In genomic region chr7:47581442-47581820, GRCh38 we compare ENCODE assay signal across 10 cellular contexts. TPM values are rescaled to one million over a fixed set of nuclear protein-coding genes. Genes with fewer than 3 reads are reported as not detected.
DNase-seq lines count a peak whose midpoint lies in the region; ATAC-seq, FAIRE-seq and TF ChIP-seq lines count a peak whose summit lies in the region.
"Had no signal": no experiment of that assay in that cellular context is flagged by ENCODE, and none has a peak within 500 bp of the region (broad histone marks: within the 10 kb centered on the region; RNA-seq: fewer than 3 reads in every experiment).

No MANE protein-coding gene starts in this region.

- POLR2A ChIA-PET in BJ (lab: Charles Lee), result interaction anchor here (0.7 kb wide), 1 partner anchor 113 kb away, joined by 12 read pairs; no protein-coding TSS in a partner anchor
- POLR2A ChIA-PET in PC-3 (lab: Charles Lee; ENCODE audit: unreplicated experiment), result interaction anchor here (0.6 kb wide), 1 partner anchor 42 kb away, joined by 5 read pairs; no protein-coding TSS in a partner anchor

- peak overlapping the region; percentile 97 for H3K18ac ChIP-seq in neuronal stem cell (ENCODE audit: low read length)

- H4K20me1 ChIP-seq in PC-3 (ENCODE audit: low read length), result no peaks in the 10 kb centered on the region

- H3K27ac ChIP-seq in PC-3 (ENCODE audit: low read length), result peak overlapping the region; percentile 95
- no peak overlapping the region for H3K27ac ChIP-seq in neuronal stem cell (replicated peaks; ENCODE audit: low read length)

- peaks cover 55% of the 10 kb centered on the region for H3K4me1 ChIP-seq in PC-3 (ENCODE audit: insufficient read depth, low read length)
- H3K4me1 ChIP-seq in neuronal stem cell (ENCODE audit: control insufficient read depth in 2 of 2, insufficient read depth in 1 of 2, low read depth in 1 of 2, low read length in 2 of 2), result peaks cover 7 to 14% of the 10 kb centered on the region in 2 donors

- H4K91ac ChIP-seq in neuronal stem cell (ENCODE audit: low read depth, low read length, poor library complexity), result no peak overlapping the region

- H3K9ac ChIP-seq in PC-3 (ENCODE audit: low read length) (peak overlapping the region; percentile 99), neuronal stem cell (ENCODE audit: low read depth, low read length, poor library complexity) (peak overlapping the region; percentile 92)

- no peak overlapping the region for H3K14ac ChIP-seq in neuronal stem cell (ENCODE audit: low read length)

- peak overlapping the region; percentile 77 for H3K4me3 ChIP-seq in BJ (ENCODE audit: low read depth, low read length)
- peak overlapping the region; percentile 89 for H3K4me3 ChIP-seq in PC-3 (ENCODE audit: low read length)
- peak overlapping the region; percentile 60 for H3K4me3 ChIP-seq in fibroblast of mammary gland (ENCODE audit: control insufficient read depth, low read depth, low read length)
- peak overlapping the region; percentile 61 to 86 for H3K4me3 ChIP-seq in neuronal stem cell (ENCODE audit: low read length in 2 of 2)

- H3K9me3 ChIP-seq in PC-3 (ENCODE audit: low read length), result no peaks in the 10 kb centered on the region
- peaks cover 2 to 4% of the 10 kb centered on the region in 2 donors for H3K9me3 ChIP-seq in neuronal stem cell (replicated peaks in 1 of 2; ENCODE audit: control insufficient read depth in 2 of 2, insufficient read depth in 1 of 2, low read depth in 1 of 2, low read length in 2 of 2)

- H2BK15ac ChIP-seq in neuronal stem cell (ENCODE audit: low read length), result peak overlapping the region; percentile 90

- no peaks in the 10 kb centered on the region for H3K9me2 ChIP-seq in PC-3 (replicated peaks; ENCODE audit: low read length)

- H4K8ac ChIP-seq in neuronal stem cell (ENCODE audit: low read depth, low read length), result no peak overlapping the region

- no peaks in the 10 kb centered on the region for H3K27me3 ChIP-seq in BJ (ENCODE audit: control insufficient read depth, insufficient read depth, low read length)
- H3K27me3 ChIP-seq in PC-3 (ENCODE audit: low read length), result no peaks in the 10 kb centered on the region
- peaks cover 0 to 20% (median 4%) of the 10 kb centered on the region in 3 experiments for H3K27me3 ChIP-seq in neuronal stem cell (ENCODE audit: control insufficient read depth in 3 of 3, insufficient read depth in 3 of 3, low read depth in 1 of 3, low read length in 3 of 3)

- H3K79me1 ChIP-seq in neuronal stem cell (ENCODE audit: low read depth, low read length), result no peaks in the 10 kb centered on the region

- H2AFZ ChIP-seq in PC-3 (ENCODE audit: low read length), result peak overlapping the region; percentile 69
- peak overlapping the region; percentile 99 for H2AFZ ChIP-seq in neuronal stem cell (ENCODE audit: low read length)

- H3K23ac ChIP-seq in neuronal stem cell (ENCODE audit: low read depth, low read length, poor library complexity), result peak overlapping the region; percentile 23

- no peak overlapping the region for H2BK12ac ChIP-seq in neuronal stem cell (ENCODE audit: low read length)

- peaks cover 8% of the 10 kb centered on the region for H3F3A ChIP-seq in PC-3 (ENCODE audit: low read length, unreplicated experiment)

- CTCF ChIA-PET in BJ (lab: Yijun Ruan, JAX) (interaction anchor here (1.1 to 2.0 kb wide), 4 partner anchors 10 to 227 kb away, joined by 3 to 8 read pairs (median 5); no protein-coding TSS in a partner anchor), PC-3 (lab: Charles Lee) (interaction anchor here (0.7 kb wide), 3 partner anchors 19 to 206 kb away, joined by 3 to 5 read pairs (median 3); no protein-coding TSS in a partner anchor)

- no peak overlapping the region for H3K4ac ChIP-seq in neuronal stem cell (ENCODE audit: low read length)

- BruUV-seq in PC-3 (replicated peaks; lab: Mats Ljungman, UMichigan), result no TSS peak

- peaks cover 11% of the 10 kb centered on the region for H3K36me3 ChIP-seq in BJ (ENCODE audit: control insufficient read depth, insufficient read depth, low read length)
- H3K36me3 ChIP-seq in PC-3 (ENCODE audit: low read depth, low read length), result 0 out of 2 replicates have a peak, but pooled peaks cover 3% of the 10 kb centered on the region
- no peaks in the 10 kb centered on the region for H3K36me3 ChIP-seq in neuronal stem cell (replicated peaks in 1 of 2; ENCODE audit: control insufficient read depth in 2 of 2, insufficient read depth in 2 of 2, low read length in 2 of 2)

- DNase-seq in BJ (ENCODE audit: low read depth) (no peak), PC-3 (peak; percentile 25), fibroblast of mammary gland (ENCODE audit: low read depth) (no peak), neuronal stem cell (ENCODE audit: low spot score) (no peak), hippocampal formation (lab: John Stamatoyannopoulos, UW) (no peak), GM10266 (ENCODE audit: extremely low spot score) (no peak), GM19239 (ENCODE audit: insufficient read length, low spot score) (no peak)
- DNase-seq: activated CD8-positive, alpha-beta memory T cell treated with anti-CD3 and anti-CD28 coated beads, Interleukin-2, amount 50 U/mL, for 48 hours; stimulated activated CD4-positive, alpha-beta T cell treated with anti-CD3 and anti-CD28 coated beads, Interleukin-1b, Interleukin-23, amount 100 ng/mL, for 48 hours had no signal

- peaks cover 62% of the 10 kb centered on the region for H3K79me2 ChIP-seq in PC-3 (ENCODE audit: low read length)

- peak overlapping the region; percentile 54 for H2AK5ac ChIP-seq in neuronal stem cell (ENCODE audit: low read depth, low read length)

- ATAC-seq in PC-3 (peak; percentile 22), HG02884 (IDR thresholded peaks at IDR 0.05; ENCODE audit: unreplicated experiment) (no peak)

- H2BK5ac ChIP-seq in neuronal stem cell (ENCODE audit: low read length), result peak overlapping the region; percentile 78

- intact Hi-C loops in PC-3 (cut with micrococcal nuclease), result loop anchor here (5.0 kb wide), 2 partner anchors 86 to 314 kb away; no protein-coding TSS in a partner anchor

- TF ChIP-seq CTCF in BJ (IDR thresholded peaks at IDR 0.05; ENCODE audit: insufficient read depth, low read depth, low read length), result no peak
- TF ChIP-seq CTCF in PC-3 (conservative IDR thresholded peaks at IDR 0.05; ENCODE audit: low read depth, low read length), result no peak
- TF ChIP-seq CTCF in fibroblast of mammary gland (conservative IDR thresholded peaks at IDR 0.05; ENCODE audit: control insufficient read depth, insufficient read depth, low read depth, low read length), result no peak
- no peak for TF ChIP-seq CTCF in GM10266 (IDR thresholded peaks at IDR 0.05; ENCODE audit: control insufficient read depth, insufficient read depth, low read depth, missing control alignments)

- H3K4me2 ChIP-seq in PC-3 (ENCODE audit: low read length) (peak overlapping the region; percentile 94), neuronal stem cell (ENCODE audit: insufficient read depth, low read length, poor library complexity, severe bottlenecking) (peak overlapping the region; percentile 84)

- H2BK120ac ChIP-seq in neuronal stem cell (ENCODE audit: low read depth, low read length), result peak overlapping the region; percentile 85

- WGBS in neuronal stem cell (ENCODE audit: extremely low coverage in 2 of 2, insufficient read length in 2 of 2, insufficient replicate concordance in 1 of 2), 2 donors, result no CpG with 5 or more reads among the region's 36 CpGs

- no peak for FAIRE-seq in GM19239 (lab: Jason Lieb, UNC)

RNA-seq across cellular contexts. Expression of gene TNS3, which starts 0.5 kb away (rescaled TPM):
- polyA plus RNA-seq in BJ (2011; rRNA removed), result 94.2 and 126 TPM in 2 replicates
- polyA minus RNA-seq in BJ (2011; rRNA and poly(A)+ RNA removed), result 212 and 247 TPM in 2 replicates
- total RNA-seq in PC-3 (2014; rRNA removed), result 71.4 and 72.3 TPM in 2 replicates
- 19.8 TPM for polyA plus RNA-seq in neuronal stem cell (2013, experiment 1 of 2)
- 19.8 TPM for polyA plus RNA-seq in neuronal stem cell (2013, experiment 2 of 2)
